Comparison of ENCODE assay signal across 1 cellular context in genomic region chr12:95848575-95849388, GRCh38.
TF ChIP-seq lines count a peak whose summit lies in the region.

No MANE protein-coding gene starts in this region.

TF ChIP-seq in GM23338, 12 proteins besides CTCF, POLR2A, EP300 and RAD21:
- TF ChIP-seq ZNF462 (CRISPR knock-in tag; IDR thresholded peaks at IDR 0.05): no peak
- no peak for TF ChIP-seq NANOG (IDR thresholded peaks at IDR 0.05; ENCODE audit: borderline replicate concordance)
- no peak for TF ChIP-seq EZH2 (IDR thresholded peaks at IDR 0.05; ENCODE audit: low read depth, unreplicated experiment)
- TF ChIP-seq EZH2phosphoT487 (IDR thresholded peaks at IDR 0.05; ENCODE audit: unreplicated experiment): no peak
- no peak for TF ChIP-seq REST (IDR thresholded peaks at IDR 0.05; ENCODE audit: unreplicated experiment)
- no peak for TF ChIP-seq ZNF331 (CRISPR knock-in tag; IDR thresholded peaks at IDR 0.05; ENCODE audit: low read depth)
- TF ChIP-seq JUNB (IDR thresholded peaks at IDR 0.05; ENCODE audit: unreplicated experiment): no peak
- TF ChIP-seq POLR2AphosphoS5 (IDR thresholded peaks at IDR 0.05; ENCODE audit: low read depth): no peak
- TF ChIP-seq ZNF114 (CRISPR knock-in tag; IDR thresholded peaks at IDR 0.05): no peak
- TF ChIP-seq STAT1 (IDR thresholded peaks at IDR 0.05; ENCODE audit: unreplicated experiment): no peak
- TF ChIP-seq, protein P1, sequence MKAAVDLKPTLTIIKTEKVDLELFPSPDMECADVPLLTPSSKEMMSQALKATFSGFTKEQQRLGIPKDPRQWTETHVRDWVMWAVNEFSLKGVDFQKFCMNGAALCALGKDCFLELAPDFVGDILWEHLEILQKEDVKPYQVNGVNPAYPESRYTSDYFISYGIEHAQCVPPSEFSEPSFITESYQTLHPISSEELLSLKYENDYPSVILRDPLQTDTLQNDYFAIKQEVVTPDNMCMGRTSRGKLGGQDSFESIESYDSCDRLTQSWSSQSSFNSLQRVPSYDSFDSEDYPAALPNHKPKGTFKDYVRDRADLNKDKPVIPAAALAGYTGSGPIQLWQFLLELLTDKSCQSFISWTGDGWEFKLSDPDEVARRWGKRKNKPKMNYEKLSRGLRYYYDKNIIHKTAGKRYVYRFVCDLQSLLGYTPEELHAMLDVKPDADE (IDR thresholded peaks at IDR 0.05): no peak
TF ChIP-seq in GM23338: peak in this region for 0.
